In genomic region chr13:111431241-111431640, GRCh38 we compare ENCODE assay signal across 12 cellular contexts.
"Had no signal": no experiment of that assay in that cellular context is flagged by ENCODE, and none has a peak within 500 bp of the region (broad histone marks: within the 10 kb centered on the region; RNA-seq: fewer than 3 reads in every experiment).

No MANE protein-coding gene starts in this region.

- DNase-seq: activated CD4-positive, alpha-beta T cell treated with anti-CD3 and anti-CD28 coated beads, Interleukin-2, amount 50 U/mL, for 1 hour; activated CD4-positive, CD25-positive, alpha-beta regulatory T cell; activated naive CD4-positive, alpha-beta T cell treated with anti-CD3 and anti-CD28 coated beads, Interleukin-2, amount 50 U/mL, for 16 hours; activated T-cell treated with anti-CD3 and anti-CD28 coated beads, Interleukin-2, amount 50 U/mL, for 1 hour; adrenal gland; central memory CD4-positive, alpha-beta T cell; effector CD8-positive, alpha-beta T cell; heart left ventricle; left colon; midbrain; stimulated activated CD4-positive, alpha-beta T cell treated with anti-CD3 and anti-CD28 coated beads, Interleukin-15, amount 100 ng/mL, for 24 hours; stimulated activated CD4-positive, alpha-beta T cell treated with anti-CD3 and anti-CD28 coated beads, Interleukin-4, amount 100 ng/mL, for 24 hours had no signal
